In the genomic region with DNA sequence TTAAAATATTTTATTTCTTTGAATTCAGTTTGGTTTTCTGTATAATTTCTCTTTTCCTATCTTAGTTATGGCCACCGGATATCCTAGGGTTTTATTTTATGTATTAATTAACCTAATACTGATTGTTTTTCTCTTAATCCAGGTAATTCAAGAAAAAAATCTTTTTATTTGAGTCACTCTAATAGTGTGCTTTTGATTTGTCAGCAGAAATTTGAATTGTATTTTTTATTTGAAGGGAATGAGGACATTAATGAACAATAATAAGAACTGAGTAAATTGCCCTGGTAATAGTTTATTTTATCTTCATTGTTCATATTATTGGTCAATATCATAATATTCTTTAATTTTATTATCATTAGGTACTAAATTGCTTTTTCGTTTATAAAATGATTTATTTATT, we compare ENCODE assay signal across 22 cellular contexts.
"Had no signal": no experiment of that assay in that cellular context is flagged by ENCODE, and none has a peak within 500 bp of the region (broad histone marks: within the 10 kb centered on the region; RNA-seq: fewer than 3 reads in every experiment).

No MANE protein-coding gene starts in this region.

- H3K4me2 ChIP-seq: hepatocyte had no signal

- H3K4me1 Mint-ChIP-seq: memory B cell; stimulated activated effector memory CD8-positive, alpha-beta T cell treated with anti-CD3 and anti-CD28 coated beads, Interleukin-12 subunit alpha, Interleukin-12 subunit beta, amount 100 ng/mL, for 72 hours had no signal

- FAIRE-seq: kidney had no signal

- H3K27ac ChIP-seq: coronary artery, epithelial cell of prostate, gastrocnemius medialis, hepatocyte, ovary, stomach, thyroid gland, vagina had no signal

- H3K36me3 ChIP-seq: ovary, thyroid gland, vagina had no signal

- H3K4me3 Mint-ChIP-seq: effector memory CD8-positive, alpha-beta T cell; memory B cell; natural killer cell; stimulated activated effector memory CD8-positive, alpha-beta T cell treated with anti-CD3 and anti-CD28 coated beads, Interleukin-12 subunit alpha, Interleukin-12 subunit beta, amount 100 ng/mL, for 72 hours had no signal

- ATAC-seq: effector memory CD8-positive, alpha-beta T cell; esophagus mucosa; gastrocnemius medialis; left lobe of liver; natural killer cell; sciatic nerve; stimulated activated effector memory CD8-positive, alpha-beta T cell treated with anti-CD3 and anti-CD28 coated beads, Interleukin-12 subunit alpha, Interleukin-12 subunit beta, amount 100 ng/mL, for 72 hours had no signal

- H3K27me3 ChIP-seq: gastrocnemius medialis, hepatocyte, ovary, stomach, thyroid gland, vagina had no signal

- H3K9me3 ChIP-seq: gastrocnemius medialis, ovary, stomach, thyroid gland, vagina had no signal

- H3K4me1 ChIP-seq: gastrocnemius medialis, thyroid gland, vagina had no signal

- H3K27me3 Mint-ChIP-seq: effector memory CD8-positive, alpha-beta T cell; memory B cell had no signal

- H3K9me3 Mint-ChIP-seq: effector memory CD8-positive, alpha-beta T cell; memory B cell; natural killer cell; stimulated activated effector memory CD8-positive, alpha-beta T cell treated with anti-CD3 and anti-CD28 coated beads, Interleukin-12 subunit alpha, Interleukin-12 subunit beta, amount 100 ng/mL, for 72 hours had no signal

- H3K27ac Mint-ChIP-seq: effector memory CD8-positive, alpha-beta T cell; memory B cell; natural killer cell; stimulated activated effector memory CD8-positive, alpha-beta T cell treated with anti-CD3 and anti-CD28 coated beads, Interleukin-12 subunit alpha, Interleukin-12 subunit beta, amount 100 ng/mL, for 72 hours had no signal

- DNase-seq: effector memory CD8-positive, alpha-beta T cell; gastrocnemius medialis; kidney; natural killer cell; occipital lobe; ovary; stimulated activated CD4-positive, alpha-beta T cell treated with anti-CD3 and anti-CD28 coated beads, Interleukin-2, amount 100 ng/mL, for 24 hours; stimulated activated CD4-positive, alpha-beta T cell treated with anti-CD3 and anti-CD28 coated beads, Interleukin-4, amount 100 ng/mL, for 24 hours; stimulated activated naive CD4-positive, alpha-beta T cell treated with Interleukin-2 at 50 U/mL for 16 hours; stomach; thyroid gland had no signal

- H3K4me3 ChIP-seq: coronary artery, gastrocnemius medialis, hepatocyte, lung, ovary, smooth muscle cell, stomach, thyroid gland, vagina had no signal
